9 cellular contexts compared by ENCODE assay signal in genomic region chr10:53839437-53840039, GRCh38.
DNase-seq lines count a peak whose midpoint lies in the region; ATAC-seq and TF ChIP-seq lines count a peak whose summit lies in the region.
"Had no signal": no experiment of that assay in that cellular context is flagged by ENCODE, and none has a peak within 500 bp of the region (broad histone marks: within the 10 kb centered on the region; RNA-seq: fewer than 3 reads in every experiment).

No MANE protein-coding gene starts in this region.

- H3K4me1 ChIP-seq in left ventricle myocardium inferior (no peaks in the 10 kb centered on the region), right atrium auricular region (no peaks in the 10 kb centered on the region), foreskin keratinocyte (no peaks in the 10 kb centered on the region)

- H3K9me3 ChIP-seq in left ventricle myocardium inferior (replicated peaks) (no peaks in the 10 kb centered on the region), right atrium auricular region (no peaks in the 10 kb centered on the region)

- H3K27me3 ChIP-seq in left ventricle myocardium inferior (ENCODE audit: low read depth) (no peaks in the 10 kb centered on the region), right atrium auricular region (no peaks in the 10 kb centered on the region), foreskin keratinocyte (no peaks in the 10 kb centered on the region)

- ATAC-seq in foreskin keratinocyte: no peak
- no peak for ATAC-seq in GM18520 (IDR thresholded peaks at IDR 0.05; ENCODE audit: unreplicated experiment)
- no peak for ATAC-seq in HG02970 (IDR thresholded peaks at IDR 0.05; ENCODE audit: low FRiP score, unreplicated experiment)

- TF ChIP-seq CTCF in left ventricle myocardium inferior (IDR thresholded peaks at IDR 0.05; ENCODE audit: borderline replicate concordance): peak; percentile 40
- TF ChIP-seq CTCF in right atrium auricular region (IDR thresholded peaks at IDR 0.05): peak in 1 of 2 donors; percentile 42
- TF ChIP-seq CTCF in foreskin keratinocyte (conservative IDR thresholded peaks at IDR 0.05): peak; percentile 73

- no peak overlapping the region for H3K27ac ChIP-seq in left ventricle myocardium inferior (replicated peaks)
- no peak overlapping the region for H3K27ac ChIP-seq in right atrium auricular region
- no peak overlapping the region for H3K27ac ChIP-seq in foreskin keratinocyte

- H3K36me3 ChIP-seq in left ventricle myocardium inferior: no peaks in the 10 kb centered on the region
- H3K36me3 ChIP-seq in right atrium auricular region: no peaks in the 10 kb centered on the region

- DNase-seq in left ventricle myocardium inferior (no peak), right atrium auricular region (ENCODE audit: low spot score) (no peak), SK-N-DZ (ENCODE audit: low spot score) (peak; percentile 57), foreskin keratinocyte (peak in 1 of 2 donors; percentile 15)
- DNase-seq in activated CD4-positive, alpha-beta T cell treated with anti-CD3 and anti-CD28 coated beads, Interleukin-2, amount 50 U/mL, for 1 hour: no peak
- DNase-seq in NK-92 treated with Interleukin-12 subunit alpha and Interleukin-12 subunit beta, amount 100 ng/mL, for 24 hours (lab: John Stamatoyannopoulos, UW): no peak
- DNase-seq: EL had no signal

- intact Hi-C loops in left ventricle myocardium inferior (cut with micrococcal nuclease): no loop called here

- H3K4me3 ChIP-seq in left ventricle myocardium inferior (no peak overlapping the region), right atrium auricular region (no peak overlapping the region)
